8 cellular contexts compared by ENCODE assay signal in genomic region chr1:41486053-41486891, GRCh38.
DNase-seq lines count a peak whose midpoint lies in the region; FAIRE-seq and TF ChIP-seq lines count a peak whose summit lies in the region.

No MANE protein-coding gene starts in this region.

- no peak overlapping the region for H3K9ac ChIP-seq in MM.1S (ENCODE audit: low read length)

- no peaks in the 10 kb centered on the region for H3K9me3 ChIP-seq in MM.1S (replicated peaks; ENCODE audit: insufficient read depth, low read length)

- H3K9me2 ChIP-seq in MM.1S (replicated peaks; ENCODE audit: insufficient read depth, low read length), result no peaks in the 10 kb centered on the region

- H2AFZ ChIP-seq in MM.1S (ENCODE audit: low read length), result no peak overlapping the region

- DNase-seq in NCI-H2107 treated with DMSO at 0.1 percent for 48 hours (lab: John Stamatoyannopoulos, UW; ENCODE audit: unreplicated experiment), result peak; percentile 72
- no peak for DNase-seq in NCI-H2107 (lab: John Stamatoyannopoulos, UW)
- DNase-seq in KBM-7, result peak; percentile 29
- peak; percentile 50 for DNase-seq in retinal pigment epithelial cell (ENCODE audit: low read depth)
- no peak for DNase-seq in MM.1S
- no peak for DNase-seq in activated gamma-delta T cell treated with Interleukin-2 at 50 U/mL for 16 hours
- no peak for DNase-seq in SHP77 (lab: John Stamatoyannopoulos, UW)

- no peaks in the 10 kb centered on the region; the same call in 1 of the 2 replicates for H3K27me3 ChIP-seq in MM.1S (replicated peaks; ENCODE audit: insufficient read depth, low read length)

- no peak overlapping the region for H3K27ac ChIP-seq in MM.1S (ENCODE audit: low read length)

- TF ChIP-seq CTCF in retinal pigment epithelial cell (conservative IDR thresholded peaks at IDR 0.05; ENCODE audit: low read depth, low read length) (no peak), MM.1S (IDR thresholded peaks at IDR 0.05; ENCODE audit: low read length) (no peak)

- H3F3A ChIP-seq in MM.1S (ENCODE audit: insufficient read depth, low read length), result no peaks in the 10 kb centered on the region

- H3K36me3 ChIP-seq in MM.1S (replicated peaks; ENCODE audit: insufficient read depth, low read length), result no peaks in the 10 kb centered on the region

- H3K4me3 ChIP-seq in retinal pigment epithelial cell (ENCODE audit: low read length), result no peak overlapping the region
- no peak overlapping the region for H3K4me3 ChIP-seq in MM.1S (ENCODE audit: low read length)

- no peak overlapping the region for H3K4me2 ChIP-seq in MM.1S (ENCODE audit: low read depth, low read length)

- H3K79me2 ChIP-seq in MM.1S (ENCODE audit: low read length), result no peaks in the 10 kb centered on the region

- no peaks in the 10 kb centered on the region for H4K20me1 ChIP-seq in MM.1S (ENCODE audit: insufficient read depth, low read length)

- peak; percentile 23 for FAIRE-seq in endometrium (lab: Jason Lieb, UNC)

- peaks cover 15% of the 10 kb centered on the region for H3K4me1 ChIP-seq in MM.1S (ENCODE audit: low read length)

- in situ Hi-C loops in KBM-7 (cut with MboI; ENCODE audit: low pct_unique_long_range_greater_than_20kb, low sequenced_read_pairs), result no loop called here

Comparison
In these comparisons a context has a peak if more than half of its experiments do, and no peak if none do; other contexts are left out.
1. DNase-seq: peak in NCI-H2107 treated with DMSO at 0.1 percent for 48 hours (single experiment), KBM-7 (single experiment) and retinal pigment epithelial cell (single experiment); none in NCI-H2107 (single experiment), MM.1S (single experiment), activated gamma-delta T cell treated with Interleukin-2 at 50 U/mL for 16 hours (single experiment) and SHP77 (0 of 2).